In genomic region chr18:45050712-45051639, GRCh38 we compare ENCODE assay signal across 8 cellular contexts.
DNase-seq lines count a peak whose midpoint lies in the region; ATAC-seq and TF ChIP-seq lines count a peak whose summit lies in the region.
"Had no signal": no experiment of that assay in that cellular context is flagged by ENCODE, and none has a peak within 500 bp of the region (broad histone marks: within the 10 kb centered on the region; RNA-seq: fewer than 3 reads in every experiment).

No MANE protein-coding gene starts in this region.

- no peaks in the 10 kb centered on the region; the same call in 1 of the 2 replicates for H3K9me1 ChIP-seq in IMR-90 (ENCODE audit: insufficient read depth, low read length)

- H2BK120ac ChIP-seq in IMR-90 (ENCODE audit: low read depth, low read length): peak overlapping the region; percentile 56

- peak overlapping the region; percentile 41; the same call in 1 of the 2 replicates for H3K14ac ChIP-seq in IMR-90 (replicated peaks; ENCODE audit: low read depth, low read length)

- no peak overlapping the region for H2AK9ac ChIP-seq in IMR-90 (replicated peaks; ENCODE audit: low read depth, low read length, poor library complexity)

- peak overlapping the region; percentile 89 for H3K18ac ChIP-seq in IMR-90 (ENCODE audit: low read depth, low read length)

- intact Hi-C loops in IMR-90 (cut with micrococcal nuclease) (loop anchor here (2.0 to 5.0 kb wide), 2 partner anchors 116 to 204 kb away; no protein-coding TSS in a partner anchor), vagina (cut with DNase I) (no loop called here)

- DNase-seq in IMR-90 (peak; percentile 96), lung microvascular endothelial cell (ENCODE audit: low read depth in 2 of 2) (peak; percentile 1 to 84), vagina (ENCODE audit: extremely low spot score in 2 of 2) (no peak), GF-D8 (lab: John Stamatoyannopoulos, UW) (no peak), nephron progenitor cell (no peak)
- no peak for DNase-seq in stimulated activated CD4-positive, alpha-beta T cell treated with anti-CD3 and anti-CD28 coated beads, Interleukin-1b, Interleukin-23, amount 100 ng/mL, for 48 hours
- DNase-seq: NCI-H1436 had no signal

- peak overlapping the region in 1 of 2 experiments; percentile 28; a peak in 1 of 4 replicates for H4K8ac ChIP-seq in IMR-90 (ENCODE audit: low read depth in 2 of 2, low read length in 2 of 2)

- H2BK5ac ChIP-seq in IMR-90 (ENCODE audit: low read depth, low read length, poor library complexity, severe bottlenecking): no peak overlapping the region

- peak overlapping the region; percentile 70 for H3K4me2 ChIP-seq in IMR-90 (ENCODE audit: low read depth, low read length)

- no peaks in the 10 kb centered on the region for H4K20me1 ChIP-seq in IMR-90 (ENCODE audit: insufficient read depth, low read length)

- 0 out of 3 replicates have a peak overlapping the region, but pooled peaks have one; percentile 1 for H2BK15ac ChIP-seq in IMR-90 (ENCODE audit: low read depth, low read length)

- no CpG with 5 or more reads among the region's 4 CpGs for whole genome bisulfite sequencing in IMR-90 (ENCODE audit: extremely low coverage in 2 of 2, insufficient read length in 1 of 2), 2 experiments

- H3K27ac Mint-ChIP-seq in brain (peak overlapping the region in 4 of 5 experiments; percentile 36 to 82 (median 63)), nephron progenitor cell (no peak overlapping the region)

- peak; percentile 90 for ATAC-seq in IMR-90 (ENCODE audit: low read depth)

- H4K91ac ChIP-seq in IMR-90 (ENCODE audit: insufficient read depth, low read depth, low read length): no peak overlapping the region

- TF ChIP-seq RAD21 in IMR-90 (IDR thresholded peaks at IDR 0.05; ENCODE audit: low read length): no peak

- dilution Hi-C loops in IMR-90 (cut with HindIII; ENCODE audit: low sequenced_read_pairs, unreplicated experiment): no loop called here

- H3K9ac ChIP-seq in IMR-90 (ENCODE audit: low read depth, low read length): no peak overlapping the region

- H3K4ac ChIP-seq in IMR-90 (ENCODE audit: low read depth, low read length): peak overlapping the region; percentile 62

- CTCF ChIA-PET in IMR-90 (lab: Yijun Ruan, JAX): interaction anchor here (0.6 kb wide), 2 partner anchors 60 to 531 kb away, joined by 3 read pairs; no protein-coding TSS in a partner anchor

- TF ChIP-seq POLR2A in IMR-90 (IDR thresholded peaks at IDR 0.05; ENCODE audit: low read depth, low read length) (no peak), vagina (IDR thresholded peaks at IDR 0.05) (no peak)

- H4K5ac ChIP-seq in IMR-90 (ENCODE audit: low read depth, low read length): peak overlapping the region; percentile 87

- peaks cover 58% of the 10 kb centered on the region for H3K4me1 Mint-ChIP-seq in brain
- H3K4me1 Mint-ChIP-seq in nephron progenitor cell: peaks cover 16% of the 10 kb centered on the region

- H3K4me1 ChIP-seq in IMR-90 (ENCODE audit: control insufficient read depth, insufficient read depth, low read length) (peaks cover 8% of the 10 kb centered on the region), vagina (peaks cover 18% of the 10 kb centered on the region)

- H3K4me3 Mint-ChIP-seq in brain (no peak overlapping the region), nephron progenitor cell (no peak overlapping the region)

- peaks cover 0 to 7% (median 2%) of the 10 kb centered on the region in 5 experiments for H3K9me3 Mint-ChIP-seq in brain
- H3K9me3 Mint-ChIP-seq in nephron progenitor cell: peaks cover 3% of the 10 kb centered on the region

- no peaks in the 10 kb centered on the region for H3K36me3 ChIP-seq in IMR-90 (ENCODE audit: control insufficient read depth, insufficient read depth, low read length)
- no peaks in the 10 kb centered on the region for H3K36me3 ChIP-seq in vagina

- no TSS peak for BruUV-seq in IMR-90 (replicated peaks; lab: Mats Ljungman, UMichigan)

- H3K27ac ChIP-seq in IMR-90 (ENCODE audit: insufficient read depth, low read length) (peak overlapping the region; percentile 83; the same call in 1 of the 2 replicates), vagina (peak overlapping the region; percentile 60)

- no peaks in the 10 kb centered on the region for H3K79me1 ChIP-seq in IMR-90 (ENCODE audit: low read depth in 1 of 2, low read length in 2 of 2)

- H3K27me3 Mint-ChIP-seq in brain (no peaks in the 10 kb centered on the region), nephron progenitor cell (ENCODE audit: low read depth, poor library complexity) (peaks cover 3% of the 10 kb centered on the region)

- 0 out of 2 replicates have a peak overlapping the region, but pooled peaks have one; percentile 8 for H3K23ac ChIP-seq in IMR-90 (ENCODE audit: low read depth, low read length)

- no peak overlapping the region for H2AFZ ChIP-seq in IMR-90 (replicated peaks; ENCODE audit: low read length, poor library complexity)

- peaks cover 61% of the 10 kb centered on the region for H3K36me3 Mint-ChIP-seq in brain
- H3K36me3 Mint-ChIP-seq in nephron progenitor cell (ENCODE audit: low read depth): peaks cover 62% of the 10 kb centered on the region

- H3K27me3 ChIP-seq in IMR-90 (ENCODE audit: control insufficient read depth, insufficient read depth, low read length) (peaks cover 2% of the 10 kb centered on the region; the same call in 1 of the 2 replicates), vagina (no peaks in the 10 kb centered on the region)

- H2AK5ac ChIP-seq in IMR-90 (ENCODE audit: low read depth, low read length): 0 out of 2 replicates have a peak overlapping the region, but pooled peaks have one; percentile 46

- in situ Hi-C loops in IMR-90 (cut with MboI; ENCODE audit: low sequenced_read_pairs): no loop called here

- no peak for TF ChIP-seq CTCF in IMR-90 (conservative IDR thresholded peaks at IDR 0.05; ENCODE audit: low read depth, low read length)
- TF ChIP-seq CTCF in brain (conservative IDR thresholded peaks at IDR 0.05): no peak
- no peak for TF ChIP-seq CTCF in vagina (IDR thresholded peaks at IDR 0.05)
- TF ChIP-seq CTCF in nephron progenitor cell (IDR thresholded peaks at IDR 0.05): no peak

- no peaks in the 10 kb centered on the region for H3K9me3 ChIP-seq in IMR-90 (ENCODE audit: control insufficient read depth, insufficient read depth, low read length)
- H3K9me3 ChIP-seq in vagina: no peaks in the 10 kb centered on the region

- H3K4me3 ChIP-seq in IMR-90 (ENCODE audit: insufficient read depth, low read depth, low read length) (no peak overlapping the region), vagina (no peak overlapping the region)

- POLR2A ChIA-PET in IMR-90 (lab: Charles Lee; ENCODE audit: unreplicated experiment): no interaction called here

- H2BK20ac ChIP-seq in IMR-90 (ENCODE audit: low read depth, low read length): peak overlapping the region; percentile 56; the same call in 1 of the 2 replicates

- no peak overlapping the region for H3K56ac ChIP-seq in IMR-90 (ENCODE audit: extremely low read depth, insufficient read depth, low read length)

TF ChIP-seq in IMR-90, 13 proteins besides CTCF, POLR2A, EP300 and RAD21:
- TF ChIP-seq MAFK (IDR thresholded peaks at IDR 0.05; ENCODE audit: low read depth, low read length) (peak; percentile 34; the same call in 1 of the 2 replicates), SMC3 (IDR thresholded peaks at IDR 0.05; ENCODE audit: low read depth, low read length) (no peak), FOS (IDR thresholded peaks at IDR 0.05; ENCODE audit: low read depth, low read length) (peak; percentile 99), RFX5 (IDR thresholded peaks at IDR 0.05; ENCODE audit: low read depth, low read length) (peak; percentile 25; the same call in 1 of the 2 replicates), MXI1 (IDR thresholded peaks at IDR 0.05; ENCODE audit: borderline replicate concordance, low read depth, low read length) (no peak), BHLHE40 (IDR thresholded peaks at IDR 0.05; ENCODE audit: low read depth, low read length) (peak; percentile 51; the same call in 1 of the 2 replicates), CEBPB (IDR thresholded peaks at IDR 0.05; ENCODE audit: low read depth, low read length) (peak; percentile 76), CHD1 (IDR thresholded peaks at IDR 0.05; ENCODE audit: low read depth, low read length) (no peak), USF2 (IDR thresholded peaks at IDR 0.05; ENCODE audit: low read depth, low read length) (peak; percentile 38; the same call in 1 of the 2 replicates), ELK1 (IDR thresholded peaks at IDR 0.05; ENCODE audit: borderline replicate concordance, low read depth, low read length) (no peak), MAZ (IDR thresholded peaks at IDR 0.05; ENCODE audit: borderline replicate concordance, low read depth, low read length) (no peak), RCOR1 (IDR thresholded peaks at IDR 0.05; ENCODE audit: insufficient replicate concordance, low read length) (no peak), NFE2L2 (IDR thresholded peaks at IDR 0.05; ENCODE audit: low read depth, low read length) (no peak)

Comparison
In these comparisons a context has a peak if more than half of its experiments do, and no peak if none do; other contexts are left out.
1. DNase-seq: peak in IMR-90 (single experiment) and lung microvascular endothelial cell (2 of 2); none in vagina (0 of 2), stimulated activated CD4-positive, alpha-beta T cell treated with anti-CD3 and anti-CD28 coated beads, Interleukin-1b, Interleukin-23, amount 100 ng/mL, for 48 hours (single experiment), GF-D8 (single experiment) and nephron progenitor cell (single experiment).